In genomic region chr12:105252901-105253300, GRCh38 we compare ENCODE assay signal across 2 cellular contexts.
TF ChIP-seq lines count a peak whose summit lies in the region.

No MANE protein-coding gene starts in this region.

TF ChIP-seq in SK-N-SH, 30 proteins besides CTCF, POLR2A, EP300 and RAD21 (continued from another document):
- no peak for TF ChIP-seq USF2 (IDR thresholded peaks at IDR 0.05; ENCODE audit: borderline replicate concordance, low read depth, low read length)
- TF ChIP-seq JUND (IDR thresholded peaks at IDR 0.05), result no peak
- no peak for TF ChIP-seq ZBTB33 (IDR thresholded peaks at IDR 0.05; ENCODE audit: borderline replicate concordance, low read depth)
- TF ChIP-seq POLR2AphosphoS5 (IDR thresholded peaks at IDR 0.05; ENCODE audit: low read depth, low read length), result no peak
- TF ChIP-seq RCOR1 (IDR thresholded peaks at IDR 0.05; ENCODE audit: low read length), result no peak
- TF ChIP-seq REST (IDR thresholded peaks at IDR 0.05; ENCODE audit: low read depth, low read length), result no peak
- TF ChIP-seq NRF1 (IDR thresholded peaks at IDR 0.05; ENCODE audit: low read depth, low read length), result no peak
- no peak for TF ChIP-seq SIN3A (IDR thresholded peaks at IDR 0.05; ENCODE audit: borderline replicate concordance, low read depth, low read length)
- TF ChIP-seq EZH2phosphoT487 (IDR thresholded peaks at IDR 0.05; ENCODE audit: borderline replicate concordance, low read depth), result no peak
- no peak for TF ChIP-seq FOXM1 (IDR thresholded peaks at IDR 0.05; ENCODE audit: low read depth)
- no peak for TF ChIP-seq YY1 (IDR thresholded peaks at IDR 0.05; ENCODE audit: low read depth)
- TF ChIP-seq USF1 (IDR thresholded peaks at IDR 0.05; ENCODE audit: borderline replicate concordance, low read depth), result no peak

TF ChIP-seq in SK-N-SH treated with all-trans-retinoic acid at 6 μM for 48 hours, 23 proteins besides CTCF, POLR2A, EP300 and RAD21:
- TF ChIP-seq POU6F1 (CRISPR knock-in tag; IDR thresholded peaks at IDR 0.05; ENCODE audit: borderline replicate concordance, low read depth) (no peak), GLIS3 (CRISPR knock-in tag; IDR thresholded peaks at IDR 0.05) (no peak), CSDC2 (CRISPR knock-in tag; IDR thresholded peaks at IDR 0.05) (no peak), PPARA (CRISPR knock-in tag; IDR thresholded peaks at IDR 0.05; ENCODE audit: borderline replicate concordance) (no peak), ZNF565 (CRISPR knock-in tag; conservative IDR thresholded peaks at IDR 0.05; ENCODE audit: low read depth) (no peak)
